ENCODE assay signal across 28 cellular contexts in the genomic region with DNA sequence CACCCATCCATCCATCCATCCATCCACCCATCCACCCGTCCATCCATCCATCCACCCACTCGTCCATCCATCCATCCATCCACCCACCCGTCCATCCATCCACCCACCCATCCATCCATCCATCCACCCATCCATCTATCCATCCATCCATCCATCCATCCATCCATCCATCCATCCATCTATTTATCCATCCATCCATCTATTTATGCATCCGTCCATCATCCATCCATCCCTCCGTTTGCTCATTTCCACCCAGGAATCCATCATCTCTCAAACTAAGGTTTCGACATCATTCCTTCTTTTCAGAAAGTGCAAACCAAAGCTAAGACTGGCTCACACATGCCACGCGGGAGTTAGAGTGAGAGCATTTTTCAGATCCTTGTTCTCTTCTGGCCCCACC. TPM values are rescaled to one million over a fixed set of nuclear protein-coding genes. Genes with fewer than 3 reads are reported as not detected.
DNase-seq lines count a peak whose midpoint lies in the region; ATAC-seq, FAIRE-seq and TF ChIP-seq lines count a peak whose summit lies in the region.
"Had no signal": no experiment of that assay in that cellular context is flagged by ENCODE, and none has a peak within 500 bp of the region (broad histone marks: within the 10 kb centered on the region; RNA-seq: fewer than 3 reads in every experiment).

No MANE protein-coding gene starts in this region.

- BruUV-seq in IMR-90 (replicated peaks; lab: Mats Ljungman, UMichigan): no TSS peak

- 0 out of 2 replicates have a peak, but pooled peaks cover 2% of the 10 kb centered on the region for H3K9me1 ChIP-seq in IMR-90 (ENCODE audit: insufficient read depth, low read length)

- H3K27me3 Mint-ChIP-seq in WTC11 (ENCODE audit: low read depth): peaks cover 3% of the 10 kb centered on the region

- H3K79me2 ChIP-seq in trophoblast cell (ENCODE audit: control insufficient read depth, insufficient read depth, low read length, poor library complexity): no peaks in the 10 kb centered on the region

- H4K12ac ChIP-seq in trophoblast cell (ENCODE audit: low read depth, low read length): no peak overlapping the region

- H4K20me1 ChIP-seq in IMR-90 (ENCODE audit: insufficient read depth, low read length): no peaks in the 10 kb centered on the region

- FAIRE-seq in kidney (lab: Jason Lieb, UNC): no peak
- FAIRE-seq: A549, D721Med, GM12878, GM19239 had no signal

- no peak overlapping the region for H3K9ac ChIP-seq in IMR-90 (ENCODE audit: low read depth, low read length)
- H3K9ac ChIP-seq in kidney (ENCODE audit: low read length in 2 of 2): no peak overlapping the region
- H3K9ac ChIP-seq in trophoblast cell (ENCODE audit: low read length): no peak overlapping the region
- H3K9ac ChIP-seq: BLaER1 treated with 17β-estradiol and CSF1 and Interleukin-3, amounts not matched to agents 10 nM and 100 nM had no signal

- H4K5ac ChIP-seq in IMR-90 (ENCODE audit: low read depth, low read length): no peak overlapping the region

- 0 out of 2 replicates have a peak overlapping the region, but pooled peaks have one; percentile 5 for H2BK20ac ChIP-seq in IMR-90 (ENCODE audit: low read depth, low read length)

- H3K4me2 ChIP-seq in IMR-90 (ENCODE audit: low read depth, low read length) (no peak overlapping the region), trophoblast cell (ENCODE audit: low read length) (no peak overlapping the region)
- H3K4me2 ChIP-seq: A549, GM23338 had no signal

- H2AFZ ChIP-seq in IMR-90 (replicated peaks; ENCODE audit: low read length, poor library complexity): no peak overlapping the region
- no peak overlapping the region for H2AFZ ChIP-seq in trophoblast cell (ENCODE audit: insufficient read depth, low read length, poor library complexity)
- H2AFZ ChIP-seq: GM23338 had no signal

- no peaks in the 10 kb centered on the region for H3K4me1 ChIP-seq in right cardiac atrium (ENCODE audit: control insufficient read depth, insufficient read depth, low read length)
- H3K4me1 ChIP-seq in IMR-90 (ENCODE audit: control insufficient read depth, insufficient read depth, low read length): peaks cover 4% of the 10 kb centered on the region; the same call in 1 of the 2 replicates
- no peaks in the 10 kb centered on the region for H3K4me1 ChIP-seq in kidney (ENCODE audit: control insufficient read depth in 1 of 2, insufficient read depth in 1 of 2, low read depth in 1 of 2, low read length in 2 of 2)
- H3K4me1 ChIP-seq in trophoblast cell (ENCODE audit: control insufficient read depth in 1 of 2, insufficient read depth in 2 of 2, low read length in 2 of 2): peaks cover 7 to 12% of the 10 kb centered on the region in 2 experiments
- H3K4me1 ChIP-seq: BE2C had no signal

- H2AK5ac ChIP-seq in IMR-90 (ENCODE audit: low read depth, low read length) (no peak overlapping the region), trophoblast cell (ENCODE audit: low read length) (no peak overlapping the region)

- in situ Hi-C loops in IMR-90 (cut with MboI; ENCODE audit: low sequenced_read_pairs): no loop called here

- 92% methylated on average over 8 of the region's 8 CpGs for WGBS in right cardiac atrium
- WGBS in IMR-90 (ENCODE audit: extremely low coverage in 2 of 2, insufficient read length in 1 of 2), 2 experiments: 84% methylated on average over 5 of the region's 8 CpGs; no CpG with 5 or more reads in 1 of the 2 experiments
- WGBS in trophoblast cell (ENCODE audit: extremely low coverage, insufficient coverage, insufficient read length): 100% methylated on average over 1 of the region's 8 CpGs

- ATAC-seq in Right ventricle myocardium inferior (no peak), right cardiac atrium (no peak), IMR-90 (ENCODE audit: low read depth) (no peak), WTC11 (no peak)
- ATAC-seq: A549, GM12878, GM23338, HCT116 had no signal

- TF ChIP-seq RAD21 in IMR-90 (IDR thresholded peaks at IDR 0.05; ENCODE audit: low read length): no peak

- 0 out of 2 replicates have a peak, but pooled peaks cover 3% of the 10 kb centered on the region for H3K4me1 Mint-ChIP-seq in WTC11
- H3K4me1 Mint-ChIP-seq: CD14-positive monocyte; CD8-positive, alpha-beta memory T cell had no signal

- no peak overlapping the region for H3K56ac ChIP-seq in IMR-90 (ENCODE audit: extremely low read depth, insufficient read depth, low read length)

- H3K27me3 ChIP-seq in right cardiac atrium (ENCODE audit: control insufficient read depth, insufficient read depth) (no peaks in the 10 kb centered on the region), IMR-90 (ENCODE audit: control insufficient read depth, insufficient read depth, low read length) (no peaks in the 10 kb centered on the region), trophoblast cell (ENCODE audit: insufficient read depth, low read length) (no peaks in the 10 kb centered on the region)
- H3K27me3 ChIP-seq: BE2C; BLaER1 treated with 17β-estradiol and CSF1 and Interleukin-3, amounts not matched to agents 10 nM and 100 nM had no signal

- H3K79me1 ChIP-seq in IMR-90 (ENCODE audit: low read depth in 1 of 2, low read length in 2 of 2): no peaks in the 10 kb centered on the region
- no peaks in the 10 kb centered on the region for H3K79me1 ChIP-seq in trophoblast cell (ENCODE audit: low read length)

- no peak overlapping the region for H2AK9ac ChIP-seq in IMR-90 (replicated peaks; ENCODE audit: low read depth, low read length, poor library complexity)

- TF ChIP-seq POLR2A in IMR-90 (IDR thresholded peaks at IDR 0.05; ENCODE audit: low read depth, low read length): no peak

- H3K27ac ChIP-seq in right cardiac atrium (ENCODE audit: low read length) (no peak overlapping the region), IMR-90 (ENCODE audit: insufficient read depth, low read length) (no peak overlapping the region), kidney (ENCODE audit: low read depth in 2 of 2, low read length in 2 of 2) (no peak overlapping the region), trophoblast cell (ENCODE audit: low read depth, low read length) (no peak overlapping the region)
- H3K27ac ChIP-seq: 22Rv1; A549; BLaER1 treated with 17β-estradiol and CSF1 and Interleukin-3, amounts not matched to agents 10 nM and 100 nM had no signal

- TF ChIP-seq CTCF in IMR-90 (conservative IDR thresholded peaks at IDR 0.05; ENCODE audit: low read depth, low read length) (no peak), kidney (IDR thresholded peaks at IDR 0.05; ENCODE audit: borderline replicate concordance, extremely low read depth, insufficient read depth) (no peak), WTC11 (IDR thresholded peaks at IDR 0.05) (no peak)

- H3K36me3 ChIP-seq in IMR-90 (ENCODE audit: control insufficient read depth, insufficient read depth, low read length): no peaks in the 10 kb centered on the region
- no peaks in the 10 kb centered on the region for H3K36me3 ChIP-seq in kidney (ENCODE audit: control insufficient read depth in 1 of 2, insufficient read depth in 2 of 2, low read length in 2 of 2)
- no peaks in the 10 kb centered on the region for H3K36me3 ChIP-seq in trophoblast cell (ENCODE audit: control insufficient read depth in 1 of 2, insufficient read depth in 2 of 2, low read length in 2 of 2)
- H3K36me3 ChIP-seq: BE2C; BLaER1 treated with 17β-estradiol and CSF1 and Interleukin-3, amounts not matched to agents 10 nM and 100 nM had no signal

- DNase-seq in Right ventricle myocardium inferior (ENCODE audit: missing footprints): peak; percentile 16
- no peak for DNase-seq in right cardiac atrium
- no peak for DNase-seq in IMR-90
- DNase-seq in kidney: peak; percentile 22
- DNase-seq in trophoblast cell: no peak
- DNase-seq in NCI-H2196 (lab: John Stamatoyannopoulos, UW; ENCODE audit: unreplicated experiment): no peak
- no peak for DNase-seq in WTC11 (ENCODE audit: low spot score)
- no peak for DNase-seq in SW 1271 (lab: John Stamatoyannopoulos, UW)
- DNase-seq: ACHN; AML-193; BE2C; CD4-positive, alpha-beta T cell; CD8-positive, alpha-beta memory T cell; DMS 273 treated with DMSO at 0.1 percent for 48 hours; DMS79; EL; GDM1; H9; HFFc6 had no signal

- no peak overlapping the region for H3K27ac Mint-ChIP-seq in WTC11
- H3K27ac Mint-ChIP-seq: CD14-positive monocyte, GM23338, H9, HFFc6 had no signal

- H3K14ac ChIP-seq in IMR-90 (replicated peaks; ENCODE audit: low read depth, low read length) (no peak overlapping the region), trophoblast cell (ENCODE audit: low read length) (no peak overlapping the region)

- H2BK15ac ChIP-seq in IMR-90 (ENCODE audit: low read depth, low read length): no peak overlapping the region

- H2BK5ac ChIP-seq in IMR-90 (ENCODE audit: low read depth, low read length, poor library complexity, severe bottlenecking): no peak overlapping the region
- no peak overlapping the region for H2BK5ac ChIP-seq in trophoblast cell (ENCODE audit: low read depth, low read length, poor library complexity)

- no peaks in the 10 kb centered on the region for H3K36me3 Mint-ChIP-seq in WTC11
- H3K36me3 Mint-ChIP-seq: CD14-positive monocyte; CD8-positive, alpha-beta memory T cell had no signal

- H2BK12ac ChIP-seq in trophoblast cell (ENCODE audit: low read length): no peak overlapping the region

- no peak overlapping the region for H2BK120ac ChIP-seq in IMR-90 (ENCODE audit: low read depth, low read length)
- H2BK120ac ChIP-seq in trophoblast cell (ENCODE audit: insufficient read depth, low read length, poor library complexity): no peak overlapping the region

- H4K91ac ChIP-seq in IMR-90 (ENCODE audit: insufficient read depth, low read depth, low read length) (no peak overlapping the region), trophoblast cell (ENCODE audit: low read depth, low read length) (no peak overlapping the region)

- POLR2A ChIA-PET in IMR-90 (lab: Charles Lee; ENCODE audit: unreplicated experiment) (no interaction called here), WTC11 (lab: Charles Lee) (no interaction called here)

- H3K18ac ChIP-seq in IMR-90 (ENCODE audit: low read depth, low read length) (no peak overlapping the region), trophoblast cell (ENCODE audit: low read length) (no peak overlapping the region)

- no peak overlapping the region for H3K4me3 Mint-ChIP-seq in WTC11
- H3K4me3 Mint-ChIP-seq: CD14-positive monocyte; CD4-positive, alpha-beta T cell; CD8-positive, alpha-beta memory T cell; GM23338; H9; HFFc6 had no signal

- H4K8ac ChIP-seq in IMR-90 (ENCODE audit: low read depth in 2 of 2, low read length in 2 of 2) (no peak overlapping the region), trophoblast cell (ENCODE audit: low read depth, low read length) (no peak overlapping the region)

- H3K23ac ChIP-seq in IMR-90 (ENCODE audit: low read depth, low read length) (no peak overlapping the region), trophoblast cell (ENCODE audit: low read length) (no peak overlapping the region)

- H3K9me3 Mint-ChIP-seq in WTC11: peaks cover 4% of the 10 kb centered on the region
- H3K9me3 Mint-ChIP-seq: CD4-positive, alpha-beta T cell; CD8-positive, alpha-beta memory T cell had no signal

- dilution Hi-C loops in IMR-90 (cut with HindIII; ENCODE audit: low sequenced_read_pairs, unreplicated experiment): no loop called here

- H3K4ac ChIP-seq in IMR-90 (ENCODE audit: low read depth, low read length): no peak overlapping the region
- no peak overlapping the region for H3K4ac ChIP-seq in trophoblast cell (ENCODE audit: low read depth, low read length)

- CTCF ChIA-PET in IMR-90 (lab: Yijun Ruan, JAX): no interaction called here
- CTCF ChIA-PET in WTC11 (lab: Charles Lee): interaction anchor here (0.7 to 1.9 kb wide), 2 partner anchors 31 to 138 kb away, joined by 3 to 4 read pairs; no protein-coding TSS in a partner anchor

- no peaks in the 10 kb centered on the region for H3K9me3 ChIP-seq in right cardiac atrium (ENCODE audit: control insufficient read depth, low read length)
- H3K9me3 ChIP-seq in IMR-90 (ENCODE audit: control insufficient read depth, insufficient read depth, low read length): no peaks in the 10 kb centered on the region
- H3K9me3 ChIP-seq in kidney (ENCODE audit: control insufficient read depth in 1 of 2, low read length in 2 of 2): no peaks in the 10 kb centered on the region
- no peaks in the 10 kb centered on the region for H3K9me3 ChIP-seq in trophoblast cell (ENCODE audit: insufficient read depth, low read depth, low read length)
- H3K9me3 ChIP-seq: A549; BE2C; BLaER1 treated with 17β-estradiol and CSF1 and Interleukin-3, amounts not matched to agents 10 nM and 100 nM had no signal

- H3K4me3 ChIP-seq in right cardiac atrium (ENCODE audit: low read length): no peak overlapping the region
- H3K4me3 ChIP-seq in IMR-90 (ENCODE audit: insufficient read depth, low read depth, low read length): no peak overlapping the region
- no peak overlapping the region for H3K4me3 ChIP-seq in kidney (ENCODE audit: low read length in 2 of 2)
- H3K4me3 ChIP-seq in trophoblast cell (ENCODE audit: low read depth, low read length): peak overlapping the region; percentile 5
- H3K4me3 ChIP-seq: A549; BLaER1 treated with 17β-estradiol and CSF1 and Interleukin-3, amounts not matched to agents 10 nM and 100 nM; GM12878; GM23338 had no signal

- intact Hi-C loops in Right ventricle myocardium inferior (cut with DNase I) (no loop called here), right cardiac atrium (cut with DNase I) (no loop called here), IMR-90 (cut with micrococcal nuclease) (no loop called here), kidney (cut with DNase I) (no loop called here)

RNA-seq across cellular contexts. Expression of gene POFUT2, which starts 52.8 kb away (rescaled TPM):
- 16.9 TPM for total RNA-seq in Right ventricle myocardium inferior
- 10 to 100 TPM; 16.0 to 20.3 (median 19.1) TPM for total RNA-seq in right cardiac atrium
- polyA plus RNA-seq in right cardiac atrium: 14.1 TPM
- total RNA-seq in IMR-90 (2012; rRNA removed): 18.8 and 23.9 TPM in 2 replicates
- polyA plus RNA-seq in IMR-90 (2012; rRNA removed): 58.5 and 59.3 TPM in 2 replicates
- 46.5 and 53.6 TPM in 2 replicates for polyA plus RNA-seq in IMR-90 (2012; cell fraction: cytosol; rRNA removed)
- 236 and 251 TPM in 2 replicates for polyA plus RNA-seq in IMR-90 (2012; cell fraction: nucleus; rRNA removed; ENCODE audit: low replicate concordance)
- 30.2 TPM for total RNA-seq in kidney
- polyA plus RNA-seq in kidney (ENCODE audit: insufficient read depth, low read depth, low replicate concordance): 18.3 TPM
- 33.1 and 33.8 TPM in 2 replicates for polyA plus RNA-seq in trophoblast cell (2013)
- total RNA-seq in WTC11 (2021): 37.1 to 41.4 TPM (median 39.7 TPM) in 3 replicates

Comparison
In these comparisons a context has a peak if more than half of its experiments do, and no peak if none do; other contexts are left out.
1. DNase-seq: peak in Right ventricle myocardium inferior (single experiment) and kidney (single experiment); none in right cardiac atrium (0 of 3), IMR-90 (single experiment), trophoblast cell (0 of 2), NCI-H2196 (single experiment), WTC11 (single experiment) and SW 1271 (0 of 2).